8 cellular contexts compared by ENCODE assay signal in genomic region chr9:100472268-100472667, GRCh38. TPM values are rescaled to one million over a fixed set of nuclear protein-coding genes. Genes with fewer than 3 reads are reported as not detected.
DNase-seq lines count a peak whose midpoint lies in the region; ATAC-seq and TF ChIP-seq lines count a peak whose summit lies in the region.

No MANE protein-coding gene starts in this region.

- H3K27me3 Mint-ChIP-seq in activated naive CD8-positive, alpha-beta T cell = peaks cover 22% of the 10 kb centered on the region
- H3K27me3 Mint-ChIP-seq in memory B cell = peaks cover 15% of the 10 kb centered on the region

- no peak for TF ChIP-seq CTCF in AG10803 (conservative IDR thresholded peaks at IDR 0.05; ENCODE audit: low read length)
- no peak for TF ChIP-seq CTCF in HCT116 (IDR thresholded peaks at IDR 0.05 in 2 of 3, conservative IDR thresholded peaks at IDR 0.05 in 1 of 3; ENCODE audit: borderline replicate concordance in 1 of 3, insufficient read depth in 1 of 3, low read depth in 2 of 3, low read length in 2 of 3)
- TF ChIP-seq CTCF in GM13976 (IDR thresholded peaks at IDR 0.05; ENCODE audit: borderline replicate concordance, control extremely low read depth, extremely low read depth, insufficient read depth, missing control alignments) = no peak
- no peak for TF ChIP-seq CTCF in left lung (IDR thresholded peaks at IDR 0.05)

- H3K4me1 Mint-ChIP-seq in activated naive CD8-positive, alpha-beta T cell (ENCODE audit: low read depth) = peaks cover 9% of the 10 kb centered on the region
- H3K4me1 Mint-ChIP-seq in memory B cell = peaks cover 11% of the 10 kb centered on the region

- H3K9me3 ChIP-seq in HCT116 (ENCODE audit: control insufficient read depth in 1 of 2, insufficient read depth in 1 of 2, low read depth in 1 of 2, low read length in 2 of 2) (no peaks in the 10 kb centered on the region), left lung (no peaks in the 10 kb centered on the region)

- H3K4me3 ChIP-seq in AG10803 (ENCODE audit: low read length) (peak overlapping the region; percentile 70), HCT116 (replicated peaks in 1 of 2; ENCODE audit: low read depth in 1 of 2, low read length in 2 of 2) (no peak overlapping the region; a peak in 1 of 4 replicates), left lung (no peak overlapping the region)

- ATAC-seq in HCT116 (no peak), memory B cell (ENCODE audit: low read depth) (no peak), left lung (no peak)

- no peak for TF ChIP-seq POLR2A in HCT116 (IDR thresholded peaks at IDR 0.05; ENCODE audit: borderline replicate concordance, extremely low read depth, insufficient read depth, insufficient read length)

- TF ChIP-seq RAD21 in HCT116 (IDR thresholded peaks at IDR 0.05; ENCODE audit: low read depth) = no peak

- peak overlapping the region; percentile 96 for H3K4me2 ChIP-seq in HCT116 (ENCODE audit: low read length)

- H3K4me3 Mint-ChIP-seq in activated naive CD8-positive, alpha-beta T cell = peak overlapping the region; percentile 80
- H3K4me3 Mint-ChIP-seq in memory B cell = peak overlapping the region; percentile 46

- in situ Hi-C loops in GM13976 (cut with MboI; ENCODE audit: low sequenced_read_pairs, unreplicated experiment) = no loop called here

- H3K4me1 ChIP-seq in HCT116 (ENCODE audit: control insufficient read depth in 1 of 2, insufficient read depth in 2 of 2, low read length in 2 of 2) (peaks cover 3 to 12% of the 10 kb centered on the region in 2 experiments; a peak in 2 of 4 replicates), left lung (peaks cover 0 to 6% of the 10 kb centered on the region in 2 donors)

- H3K36me3 Mint-ChIP-seq in activated naive CD8-positive, alpha-beta T cell = peaks cover 2% of the 10 kb centered on the region
- no peaks in the 10 kb centered on the region for H3K36me3 Mint-ChIP-seq in memory B cell

- no peaks in the 10 kb centered on the region for H3K79me2 ChIP-seq in HCT116 (ENCODE audit: insufficient read depth, low read length)

- H3K27me3 ChIP-seq in HCT116 (ENCODE audit: insufficient read depth, low read length) (no peaks in the 10 kb centered on the region), left lung (peaks cover 0 to 41% of the 10 kb centered on the region in 2 donors)

- BruUV-seq in HCT116 (replicated peaks; lab: Mats Ljungman, UMichigan) = no TSS peak

- H3K9me3 Mint-ChIP-seq in activated naive CD8-positive, alpha-beta T cell (ENCODE audit: low read depth) = no peaks in the 10 kb centered on the region
- no peaks in the 10 kb centered on the region for H3K9me3 Mint-ChIP-seq in memory B cell

- POLR2A ChIA-PET in HCT116 (lab: Charles Lee) = no interaction called here

- DNase-seq in AG10803 (ENCODE audit: low read depth) (no peak), HCT116 (ENCODE audit: low read depth, low spot score) (no peak), memory B cell (ENCODE audit: low spot score in 2 of 2) (no peak), GM13976 (ENCODE audit: low spot score) (no peak), left lung (no peak), posterior cingulate gyrus (no peak), GDM1 (lab: John Stamatoyannopoulos, UW) (no peak)

- RAD21 ChIA-PET in HCT116 (lab: Charles Lee; ENCODE audit: low non-redundant PET in 1 of 2, low total read pairs in 2 of 2, uncharacterized antibody in 2 of 2, unreplicated experiment in 2 of 2) = interaction anchor here in 1 of 2 experiments (0.6 kb wide), 1 partner anchor 493 kb away, joined by 3 read pairs; no protein-coding TSS in a partner anchor

- H3K9me2 ChIP-seq in HCT116 (ENCODE audit: insufficient read depth) = no peaks in the 10 kb centered on the region

- no peak overlapping the region for H3K9ac ChIP-seq in HCT116 (ENCODE audit: low read length)

- intact Hi-C loops in HCT116 (cut with micrococcal nuclease) = no loop called here
- intact Hi-C loops in left lung (cut with DNase I) = no loop called here
- intact Hi-C loops in posterior cingulate gyrus (cut with DNase I) = loop anchor here (10.0 kb wide), 1 partner anchor 123 kb away; no protein-coding TSS in a partner anchor

- no peak overlapping the region for H3K27ac Mint-ChIP-seq in activated naive CD8-positive, alpha-beta T cell
- H3K27ac Mint-ChIP-seq in memory B cell = no peak overlapping the region

- H3K27ac ChIP-seq in HCT116 (ENCODE audit: low read depth, low read length) (no peak overlapping the region), left lung (no peak overlapping the region)

- H2AFZ ChIP-seq in HCT116 (ENCODE audit: low read depth, low read length, poor library complexity, severe bottlenecking) = peak overlapping the region; percentile 4

- H3K36me3 ChIP-seq in HCT116 (ENCODE audit: control insufficient read depth in 1 of 2, insufficient read depth in 2 of 2, low read length in 2 of 2) (no peaks in the 10 kb centered on the region), left lung (no peaks in the 10 kb centered on the region)

- H4K20me1 ChIP-seq in HCT116 (ENCODE audit: insufficient read depth) = no peaks in the 10 kb centered on the region

- CTCF ChIA-PET in HCT116 (lab: Charles Lee) = interaction anchor here (1.0 kb wide), 1 partner anchor 35 kb away, joined by 3 read pairs; no protein-coding TSS in a partner anchor

TF ChIP-seq in HCT116, 20 proteins besides CTCF, POLR2A, EP300 and RAD21 (continues in another document):
- TF ChIP-seq TCF7L2 (IDR thresholded peaks at IDR 0.05; ENCODE audit: borderline replicate concordance, extremely low read depth, insufficient read depth, insufficient read length) (no peak), EZH2phosphoT487 (IDR thresholded peaks at IDR 0.05; ENCODE audit: borderline replicate concordance) (no peak), ZBTB33 (IDR thresholded peaks at IDR 0.05; ENCODE audit: extremely low read depth, insufficient replicate concordance, low read length) (no peak), ATF3 (IDR thresholded peaks at IDR 0.05) (no peak), MAX (IDR thresholded peaks at IDR 0.05) (no peak), JUND (IDR thresholded peaks at IDR 0.05) (no peak), SRF (IDR thresholded peaks at IDR 0.05; ENCODE audit: low read depth) (no peak), EZH2 (IDR thresholded peaks at IDR 0.05) (no peak), ELF1 (IDR thresholded peaks at IDR 0.05; ENCODE audit: borderline replicate concordance, low read depth) (no peak), POLR2AphosphoS5 (IDR thresholded peaks at IDR 0.05; ENCODE audit: low read depth, low read length) (no peak), SP1 (IDR thresholded peaks at IDR 0.05; ENCODE audit: low read depth) (no peak), CEBPB (IDR thresholded peaks at IDR 0.05; ENCODE audit: low read depth) (no peak), ZNF274 (IDR thresholded peaks at IDR 0.05; ENCODE audit: low read depth, low read length) (no peak), CBX3 (IDR thresholded peaks at IDR 0.05; ENCODE audit: low read depth) (no peak), EGR1 (IDR thresholded peaks at IDR 0.05; ENCODE audit: low read depth) (no peak), ZFX (IDR thresholded peaks at IDR 0.05) (no peak), SIN3A (IDR thresholded peaks at IDR 0.05; ENCODE audit: low read depth) (no peak), YY1 (IDR thresholded peaks at IDR 0.05; ENCODE audit: extremely low read depth, insufficient replicate concordance, low read depth, low read length) (no peak)

RNA-seq across cellular contexts. Expression of gene TMEFF1, which starts 0.7 kb away (rescaled TPM):
- total RNA-seq in HCT116 (2021; ENCODE audit: unreplicated experiment) = 3.3 TPM
- polyA plus RNA-seq in HCT116 (2012) = 0.66 and 0.77 TPM in 2 replicates
- total RNA-seq in left lung = under 1 TPM in 1 of 2 donors, not detected in 1; 0.58 TPM

RNA-seq across cellular contexts. Expression of gene MSANTD3, which starts 45.3 kb away (rescaled TPM):
- 31.3 TPM for total RNA-seq in HCT116 (2021; ENCODE audit: unreplicated experiment)
- polyA plus RNA-seq in HCT116 (2012) = 13.3 and 18.0 TPM in 2 replicates
- total RNA-seq in left lung = 10 to 100 TPM; 30.7 to 31.7 TPM
